25 cellular contexts compared by ENCODE assay signal in genomic region chrX:40333344-40333743, GRCh38.
"Had no signal": no experiment of that assay in that cellular context is flagged by ENCODE, and none has a peak within 500 bp of the region (broad histone marks: within the 10 kb centered on the region; RNA-seq: fewer than 3 reads in every experiment).

No MANE protein-coding gene starts in this region.

- DNase-seq: colonic mucosa; cortex of kidney; effector CD8-positive, alpha-beta T cell; effector memory CD8-positive, alpha-beta T cell; endodermal cell; erythroblast; esophagus squamous epithelium; foreskin fibroblast; heart left ventricle; hypothalamus; immature natural killer cell; islet precursor cell; kidney; kidney glomerular epithelial cell; left lung; left ventricle myocardium superior; lower lobe of right lung; mesenchymal stem cell; naive thymus-derived CD4-positive, alpha-beta T cell had no signal

- H3K9me3 ChIP-seq: colonic mucosa, esophagus squamous epithelium, gastroesophageal sphincter, heart left ventricle, left lung, lower lobe of right lung had no signal

- ATAC-seq: effector memory CD8-positive, alpha-beta T cell; esophagus mucosa; gastroesophageal sphincter; heart left ventricle; left lung; left ventricle myocardium superior; lower lobe of right lung; naive thymus-derived CD4-positive, alpha-beta T cell had no signal

- H3K4me3 ChIP-seq: colonic mucosa, esophagus squamous epithelium, gastroesophageal sphincter, heart left ventricle, hepatocyte, left lung, lower lobe of right lung had no signal

- FAIRE-seq: endometrium, frontal cortex, kidney had no signal

- H3K27ac ChIP-seq: colonic mucosa, epithelial cell of prostate, esophagus squamous epithelium, gastroesophageal sphincter, heart left ventricle, hepatocyte, left lung, lower lobe of right lung had no signal

- H3K36me3 ChIP-seq: colonic mucosa, esophagus squamous epithelium, gastroesophageal sphincter, heart left ventricle, left lung, lower lobe of right lung had no signal

- H3K4me1 ChIP-seq: colonic mucosa, esophagus squamous epithelium, gastroesophageal sphincter, heart left ventricle, left lung, lower lobe of right lung had no signal

- H3K27me3 ChIP-seq: colonic mucosa, esophagus squamous epithelium, gastroesophageal sphincter, hepatocyte, left lung had no signal
